Comparison of ENCODE assay signal across 8 cellular contexts in the genomic region with DNA sequence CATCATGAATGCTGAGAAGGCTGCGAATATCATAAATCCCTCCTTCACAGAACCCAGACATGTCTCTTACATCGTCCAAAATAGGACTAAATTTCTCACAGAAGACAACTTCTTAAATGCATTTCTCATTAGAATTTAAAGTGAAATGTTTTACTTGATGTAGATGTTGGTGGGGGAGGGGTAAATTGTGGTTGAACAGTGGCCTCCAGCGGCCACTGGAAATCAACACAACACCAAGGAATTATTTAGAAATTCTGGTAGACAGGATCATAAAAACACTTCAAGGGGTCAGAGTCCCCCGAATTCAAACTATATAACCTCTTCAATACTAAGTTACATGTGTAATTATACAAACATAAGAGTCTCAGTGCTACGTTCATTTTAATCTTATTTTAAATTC.
DNase-seq lines count a peak whose midpoint lies in the region; ATAC-seq, FAIRE-seq and TF ChIP-seq lines count a peak whose summit lies in the region.

No MANE protein-coding gene starts in this region.

- H3K36me3 ChIP-seq in RWPE2 (ENCODE audit: low read depth): no peaks in the 10 kb centered on the region

- no peaks in the 10 kb centered on the region for H3K27me3 ChIP-seq in RWPE2 (ENCODE audit: insufficient read depth, poor library complexity, severe bottlenecking)

- TF ChIP-seq CTCF in AG10803 (conservative IDR thresholded peaks at IDR 0.05; ENCODE audit: low read length) (peak; percentile 65), RWPE2 (IDR thresholded peaks at IDR 0.05; ENCODE audit: poor library complexity, severe bottlenecking) (peak; percentile 61)

- H3K4me1 ChIP-seq in RWPE2 (ENCODE audit: insufficient read depth, poor library complexity, severe bottlenecking): no peaks in the 10 kb centered on the region

- no peak overlapping the region for H3K27ac ChIP-seq in RWPE2 (ENCODE audit: poor library complexity, severe bottlenecking)

- FAIRE-seq in GM18507 (lab: Jason Lieb, UNC) (peak; percentile 66), frontal cortex (lab: Jason Lieb, UNC) (peak; percentile 84)

- H3K4me3 ChIP-seq in AG10803 (ENCODE audit: low read length) (no peak overlapping the region), RWPE2 (ENCODE audit: severe bottlenecking) (no peak overlapping the region)

- peak; percentile 69 for ATAC-seq in HG03565 (IDR thresholded peaks at IDR 0.05; ENCODE audit: unreplicated experiment)
- ATAC-seq in RWPE2 (ENCODE audit: low read depth): no peak
- no peak for ATAC-seq in GM18873 (IDR thresholded peaks at IDR 0.05; ENCODE audit: low FRiP score, unreplicated experiment)
- ATAC-seq in HG02610 (IDR thresholded peaks at IDR 0.05; ENCODE audit: unreplicated experiment): no peak

- H3K9me3 ChIP-seq in RWPE2 (ENCODE audit: severe bottlenecking): no peaks in the 10 kb centered on the region

- DNase-seq in AG10803 (ENCODE audit: low read depth) (peak; percentile 53), GM18507 (ENCODE audit: extremely low spot score, insufficient read length, low read depth) (no peak), RWPE2 (ENCODE audit: low spot score) (no peak), frontal cortex (ENCODE audit: low spot score in 2 of 2) (no peak), smooth muscle cell of the brain vasculature (ENCODE audit: low read depth, low spot score) (peak; percentile 18)

Comparison
In these comparisons a context has a peak if more than half of its experiments do, and no peak if none do; other contexts are left out.
1. DNase-seq: peak in AG10803 (single experiment) and smooth muscle cell of the brain vasculature (single experiment); none in GM18507 (single experiment), RWPE2 (single experiment) and frontal cortex (0 of 2).